Comparison of ENCODE assay signal across 17 cellular contexts in genomic region chr2:234986866-234987720, GRCh38.
"Had no signal": no experiment of that assay in that cellular context is flagged by ENCODE, and none has a peak within 500 bp of the region (broad histone marks: within the 10 kb centered on the region; RNA-seq: fewer than 3 reads in every experiment).

No MANE protein-coding gene starts in this region.

- ATAC-seq: activated CD4-positive, CD25-positive, alpha-beta regulatory T cell treated with anti-CD3 and anti-CD28 coated beads, Interleukin-2, amount 50 U/mL, for 24 hours; activated T-cell treated with anti-CD3 and anti-CD28 coated beads, Interleukin-2, amount 50 U/mL, for 72 hours; effector memory CD8-positive, alpha-beta T cell; left lung; upper lobe of right lung had no signal

- H3K9me3 Mint-ChIP-seq: effector memory CD8-positive, alpha-beta T cell had no signal

- H3K27ac ChIP-seq: left lung, right atrium auricular region, upper lobe of right lung had no signal

- H3K27me3 ChIP-seq: ascending aorta, left lung, right atrium auricular region, testis, upper lobe of right lung had no signal

- H3K27ac Mint-ChIP-seq: activated T-cell treated with anti-CD3 and anti-CD28 coated beads, Interleukin-2, amount 50 U/mL, for 72 hours; effector memory CD8-positive, alpha-beta T cell; nephron progenitor cell had no signal

- H3K36me3 ChIP-seq: ascending aorta, left lung, right atrium auricular region, upper lobe of right lung had no signal

- H3K4me3 ChIP-seq: ascending aorta, left lung, right atrium auricular region, testis, upper lobe of right lung had no signal

- H3K9me3 ChIP-seq: ascending aorta, left lung, right atrium auricular region, testis, upper lobe of right lung had no signal

- H3K4me3 Mint-ChIP-seq: activated T-cell treated with anti-CD3 and anti-CD28 coated beads, Interleukin-2, amount 50 U/mL, for 72 hours; effector memory CD8-positive, alpha-beta T cell; nephron progenitor cell had no signal

- DNase-seq: activated CD4-positive, alpha-beta T cell treated with anti-CD3 and anti-CD28 coated beads, Interleukin-2, amount 50 U/mL, for 1 hour; activated CD8-positive, alpha-beta memory T cell treated with anti-CD3 and anti-CD28 coated beads, Interleukin-2, amount 50 U/mL, for 48 hours; activated effector memory CD4-positive, alpha-beta T cell treated with anti-CD3 and anti-CD28 coated beads, Interleukin-2, amount 50 U/mL, for 16 hours; activated naive CD4-positive, alpha-beta T cell treated with anti-CD3 and anti-CD28 coated beads, Interleukin-2, amount 50 U/mL, for 16 hours; activated T-cell treated with anti-CD3 and anti-CD28 coated beads, Interleukin-2, amount 50 U/mL, for 72 hours; effector memory CD8-positive, alpha-beta T cell; erythroblast; left lung; nephron progenitor cell; occipital lobe; T-helper 1 cell; T1000; testis; upper lobe of right lung had no signal
